ENCODE assay signal across 8 cellular contexts in genomic region chr4:2755821-2756690, GRCh38.
DNase-seq lines count a peak whose midpoint lies in the region; ATAC-seq lines count a peak whose summit lies in the region.

Gene TNIP2, minus strand, starts transcription at chr4:2756336. Its CDS starts 47 bp downstream, at chr4:2756289.

- in situ Hi-C loops in ACHN (cut with HindIII; ENCODE audit: low pct_ligation_motif_present, low pct_unique_long_range_greater_than_20kb, low sequenced_read_pairs): no loop called here

- ATAC-seq in GM18520 (IDR thresholded peaks at IDR 0.05; ENCODE audit: unreplicated experiment) (peak; percentile 51), HG03108 (IDR thresholded peaks at IDR 0.05; ENCODE audit: unreplicated experiment) (peak; percentile 68)

- peak; percentile 69 for DNase-seq in ACHN
- peak; percentile 38 for DNase-seq in NCI-H526 treated with DMSO at 0.1 percent for 48 hours (lab: John Stamatoyannopoulos, UW)
- peak; percentile 40 to 69 for DNase-seq in activated CD8-positive, alpha-beta memory T cell treated with anti-CD3 and anti-CD28 coated beads for 1 hour (ENCODE audit: extremely low read depth in 1 of 2, low read depth in 1 of 2)
- peak; percentile 71 for DNase-seq in effector CD8-positive, alpha-beta T cell (lab: John Stamatoyannopoulos, UW)
- DNase-seq in medulla oblongata (ENCODE audit: extremely low spot score): peak; percentile 68
- DNase-seq in stimulated activated CD8-positive, alpha-beta memory T cell treated with anti-CD3 and anti-CD28 coated beads, Interleukin-12 subunit alpha, Interleukin-12 subunit beta, amount 100 ng/mL, for 1 hour (ENCODE audit: low read depth): peak; percentile 62

Comparison
In these comparisons a context has a peak if more than half of its experiments do, and no peak if none do; other contexts are left out.
1. Peak in every context shown above with its lines: DNase-seq and ATAC-seq.